In genomic region chr12:52956987-52957386, GRCh38 we compare ENCODE assay signal across 12 cellular contexts. TPM values are rescaled to one million over a fixed set of nuclear protein-coding genes. Genes with fewer than 3 reads are reported as not detected.
DNase-seq lines count a peak whose midpoint lies in the region; TF ChIP-seq lines count a peak whose summit lies in the region.
"Had no signal": no experiment of that assay in that cellular context is flagged by ENCODE, and none has a peak within 500 bp of the region (broad histone marks: within the 10 kb centered on the region; RNA-seq: fewer than 3 reads in every experiment).

No MANE protein-coding gene starts in this region.

- DNase-seq in DMS53 (lab: John Stamatoyannopoulos, UW) (peak; percentile 68), NCI-H510A (lab: John Stamatoyannopoulos, UW) (peak; percentile 68), brain microvascular endothelial cell (peak; percentile 29), HPDE6-E6E7 (ENCODE audit: extremely low spot score) (no peak), NCI-H446 (lab: John Stamatoyannopoulos, UW) (no peak), NCI-H1105 (lab: John Stamatoyannopoulos, UW) (no peak), SK-N-DZ (ENCODE audit: low spot score) (no peak)
- DNase-seq: Caco-2, heart left ventricle, NCI-H1694 treated with DMSO at 0.1 percent for 48 hours, T-helper 1 cell had no signal

- H3K27me3 ChIP-seq in HUES48 (ENCODE audit: control insufficient read depth, insufficient read depth, low read length): no peaks in the 10 kb centered on the region
- no peaks in the 10 kb centered on the region for H3K27me3 ChIP-seq in brain microvascular endothelial cell (replicated peaks)
- H3K27me3 ChIP-seq: heart left ventricle had no signal

- no peaks in the 10 kb centered on the region for H3K9me3 ChIP-seq in HUES48 (ENCODE audit: control insufficient read depth, insufficient read depth, low read length)
- H3K9me3 ChIP-seq: Caco-2, heart left ventricle had no signal

- H3K9ac ChIP-seq in HUES48 (ENCODE audit: low read depth, low read length): no peak overlapping the region

- H3K4me1 ChIP-seq in HUES48 (ENCODE audit: control insufficient read depth, insufficient read depth, low read length): peaks cover 5% of the 10 kb centered on the region; the same call in 1 of the 2 replicates
- H3K4me1 ChIP-seq: heart left ventricle had no signal

- in situ Hi-C loops in brain microvascular endothelial cell (cut with HindIII; ENCODE audit: low pct_ligation_motif_present, low sequenced_read_pairs): no loop called here

- H3K27ac ChIP-seq in HUES48 (ENCODE audit: low read depth, low read length): peak overlapping the region; percentile 51
- H3K27ac ChIP-seq in brain microvascular endothelial cell: no peak overlapping the region
- H3K27ac ChIP-seq: heart left ventricle had no signal

- H3K4me3 ChIP-seq in HUES48 (ENCODE audit: low read depth, low read length) (no peak overlapping the region), brain microvascular endothelial cell (ENCODE audit: low read depth, low read length) (no peak overlapping the region)
- H3K4me3 ChIP-seq: heart left ventricle had no signal

- peaks cover 16% of the 10 kb centered on the region for H3K36me3 ChIP-seq in HUES48 (ENCODE audit: control insufficient read depth, insufficient read depth, low read length)
- peaks cover 14% of the 10 kb centered on the region for H3K36me3 ChIP-seq in brain microvascular endothelial cell (replicated peaks)
- H3K36me3 ChIP-seq: heart left ventricle had no signal

- TF ChIP-seq CTCF in brain microvascular endothelial cell (IDR thresholded peaks at IDR 0.05; ENCODE audit: low read depth, low read length, missing control alignments): no peak

RNA-seq across cellular contexts. Expression of gene KRT18, which starts 8.1 kb away (rescaled TPM):
- not detected in 2 replicates for polyA plus RNA-seq in SK-N-DZ (2014; cell fraction: cytosol; rRNA removed)
- not detected in 2 replicates for polyA plus RNA-seq in SK-N-DZ (2014; cell fraction: nucleus; rRNA removed)

RNA-seq across cellular contexts. Expression of gene EIF4B, which starts 49.3 kb away (rescaled TPM):
- polyA plus RNA-seq in SK-N-DZ (2014; cell fraction: cytosol; rRNA removed): 453 and 511 TPM in 2 replicates
- 216 and 276 TPM in 2 replicates for polyA plus RNA-seq in SK-N-DZ (2014; cell fraction: nucleus; rRNA removed)

RNA-seq across cellular contexts. Expression of gene KRT8, which starts 52.1 kb away (rescaled TPM):
- polyA plus RNA-seq in SK-N-DZ (2014; cell fraction: cytosol; rRNA removed): 1.5 and 1.8 TPM in 2 replicates
- polyA plus RNA-seq in SK-N-DZ (2014; cell fraction: nucleus; rRNA removed): 0.25 and 0.31 TPM in 2 replicates

Comparison
In these comparisons a context has a peak if more than half of its experiments do, and no peak if none do; other contexts are left out.
1. DNase-seq: peak in DMS53 (single experiment), NCI-H510A (single experiment) and brain microvascular endothelial cell (single experiment); none in HPDE6-E6E7 (single experiment), NCI-H446 (0 of 2), NCI-H1105 (single experiment) and SK-N-DZ (single experiment).